Comparison of ENCODE assay signal across 18 cellular contexts in the genomic region with DNA sequence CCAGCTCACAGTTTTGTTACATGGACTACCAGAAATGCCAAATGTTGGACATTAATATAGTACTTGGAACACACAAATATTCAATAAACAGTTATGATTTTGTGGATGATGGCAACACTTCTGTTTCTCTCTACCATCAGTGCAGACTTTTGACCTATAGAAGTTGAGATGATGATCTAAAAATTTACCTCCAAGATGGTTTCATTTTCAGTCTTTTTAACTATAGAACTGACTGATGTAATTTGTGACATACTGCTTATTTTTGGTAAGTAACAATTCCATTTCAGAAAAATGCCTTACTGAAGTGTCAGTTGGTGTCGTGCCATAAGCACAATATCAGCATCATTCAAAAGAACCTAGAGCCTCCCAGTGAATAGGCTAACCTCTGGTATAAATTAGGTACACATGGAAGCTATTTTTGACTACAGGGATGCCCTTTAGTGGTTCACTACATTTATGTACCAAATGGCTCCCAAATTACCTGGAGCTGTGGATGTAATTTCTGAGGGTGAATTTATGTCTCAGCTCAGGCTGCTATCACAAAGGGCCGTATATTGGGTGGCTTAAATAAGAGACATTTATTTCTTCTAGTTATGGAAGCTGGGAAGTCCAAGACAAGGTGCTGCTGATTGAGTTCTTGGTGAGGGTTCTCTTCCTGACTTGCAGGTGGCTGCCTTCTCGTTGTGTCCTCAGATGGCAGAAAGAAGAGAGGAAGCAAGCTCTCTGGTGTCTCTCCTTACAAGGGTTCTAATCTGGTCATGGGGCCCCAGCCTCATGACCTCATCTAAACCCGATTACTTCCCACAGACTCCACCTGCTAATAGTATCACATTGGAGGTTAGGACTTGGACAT.
DNase-seq lines count a peak whose midpoint lies in the region; ATAC-seq and TF ChIP-seq lines count a peak whose summit lies in the region.
"Had no signal": no experiment of that assay in that cellular context is flagged by ENCODE, and none has a peak within 500 bp of the region (broad histone marks: within the 10 kb centered on the region; RNA-seq: fewer than 3 reads in every experiment).

No MANE protein-coding gene starts in this region.

- H3K36me3 ChIP-seq in KMS-11 (ENCODE audit: insufficient read depth): no peaks in the 10 kb centered on the region
- H3K36me3 ChIP-seq: brain microvascular endothelial cell, pancreas, thoracic aorta had no signal

- peaks cover 51% of the 10 kb centered on the region for H3K4me1 Mint-ChIP-seq in activated T-cell treated with anti-CD3 and anti-CD28 coated beads, Interleukin-2, amount 50 U/mL, for 72 hours (ENCODE audit: low read depth)
- H3K4me1 Mint-ChIP-seq in HFFc6 (ENCODE audit: low read depth): peaks cover 49% of the 10 kb centered on the region
- H3K4me1 Mint-ChIP-seq in stimulated activated effector memory CD8-positive, alpha-beta T cell treated with anti-CD3 and anti-CD28 coated beads, Interleukin-12 subunit alpha, Interleukin-12 subunit beta, amount 100 ng/mL, for 72 hours: no peaks in the 10 kb centered on the region
- peaks cover 5 to 15% (median 11%) of the 10 kb centered on the region in 3 donors for H3K4me1 Mint-ChIP-seq in T-cell

- no peaks in the 10 kb centered on the region for H3K79me2 ChIP-seq in KMS-11 (ENCODE audit: insufficient read depth, low read depth)

- peak overlapping the region; percentile 17; the same call in 1 of the 2 replicates for H2AFZ ChIP-seq in KMS-11 (ENCODE audit: low read depth)

- H3K4me2 ChIP-seq in KMS-11: peak overlapping the region; percentile 70

- POLR2A ChIA-PET in T-cell (lab: Charles Lee): no interaction called here

- peak; percentile 56 to 60 for ATAC-seq in activated T-cell treated with anti-CD3 and anti-CD28 coated beads, Interleukin-2, amount 50 U/mL, for 72 hours (replicated peaks in 1 of 2)
- ATAC-seq in stimulated activated effector memory CD8-positive, alpha-beta T cell treated with anti-CD3 and anti-CD28 coated beads, Interleukin-12 subunit alpha, Interleukin-12 subunit beta, amount 100 ng/mL, for 72 hours: peak; percentile 31
- ATAC-seq in T-cell (replicated peaks in 1 of 4): no peak
- ATAC-seq: HCT116, mucosa of descending colon, pancreas, T-helper 17 cell had no signal

- peaks cover 62% of the 10 kb centered on the region for H3K4me1 ChIP-seq in KMS-11 (ENCODE audit: low read depth, poor library complexity, severe bottlenecking)
- H3K4me1 ChIP-seq: pancreas had no signal

- H4K20me1 ChIP-seq in KMS-11 (ENCODE audit: insufficient read depth): no peaks in the 10 kb centered on the region

- CTCF ChIA-PET in T-cell (lab: Charles Lee): interaction anchor here (0.7 to 1.4 kb wide), 2 partner anchors 113 to 202 kb away, joined by 3 to 4 read pairs; no protein-coding TSS in a partner anchor

- DNase-seq in activated T-cell treated with anti-CD3 and anti-CD28 coated beads, Interleukin-2, amount 50 U/mL, for 72 hours: no peak
- no peak for DNase-seq in activated T-cell treated with anti-CD3 and anti-CD28 coated beads, Interleukin-2, amount 50 U/mL, for 1 hour
- DNase-seq in HFFc6 (no peak), T-cell (no peak), NCI-H774 (lab: John Stamatoyannopoulos, UW) (no peak)
- DNase-seq in stimulated activated effector memory CD8-positive, alpha-beta T cell treated with anti-CD3 and anti-CD28 coated beads, Interleukin-12 subunit alpha, Interleukin-12 subunit beta, amount 100 ng/mL, for 72 hours (ENCODE audit: low spot score in 2 of 2): no peak
- no peak for DNase-seq in NK-92 treated with Interleukin-12 subunit alpha and Interleukin-12 subunit beta, amount 100 ng/mL, for 24 hours (lab: John Stamatoyannopoulos, UW)
- DNase-seq: activated CD4-positive, alpha-beta T cell treated with anti-CD3 and anti-CD28 coated beads, Interleukin-2, amount 10 ng/mL, durations not matched to agents 7 days and 5 days; activated effector memory CD4-positive, alpha-beta T cell treated with Interleukin-2 at 50 U/mL for 16 hours; brain microvascular endothelial cell; islet precursor cell; KBM-7; mucosa of descending colon; pancreas; T-helper 17 cell had no signal

- no peaks in the 10 kb centered on the region for H3K27me3 Mint-ChIP-seq in activated T-cell treated with anti-CD3 and anti-CD28 coated beads, Interleukin-2, amount 50 U/mL, for 72 hours (ENCODE audit: low read depth)
- H3K27me3 Mint-ChIP-seq in HFFc6 (ENCODE audit: insufficient read depth) (no peaks in the 10 kb centered on the region; the same call in 1 of the 2 replicates), T-cell (no peaks in the 10 kb centered on the region)
- H3K27me3 Mint-ChIP-seq: activated CD4-positive, alpha-beta T cell treated with anti-CD3 and anti-CD28 coated beads, Interleukin-2, amount 10 ng/mL, durations not matched to agents 7 days and 5 days; T-helper 17 cell had no signal

- H3K27ac Mint-ChIP-seq in activated T-cell treated with anti-CD3 and anti-CD28 coated beads, Interleukin-2, amount 50 U/mL, for 72 hours: peak overlapping the region; percentile 47
- peak overlapping the region; percentile 25; the same call in 1 of the 2 replicates for H3K27ac Mint-ChIP-seq in HFFc6
- H3K27ac Mint-ChIP-seq in stimulated activated effector memory CD8-positive, alpha-beta T cell treated with anti-CD3 and anti-CD28 coated beads, Interleukin-12 subunit alpha, Interleukin-12 subunit beta, amount 100 ng/mL, for 72 hours: peak overlapping the region; percentile 41
- H3K27ac Mint-ChIP-seq in T-cell: peak overlapping the region in 1 of 2 donors; percentile 5
- H3K27ac Mint-ChIP-seq: activated CD4-positive, alpha-beta T cell treated with anti-CD3 and anti-CD28 coated beads, Interleukin-2, amount 10 ng/mL, durations not matched to agents 7 days and 5 days; T-helper 17 cell had no signal

- peak overlapping the region; percentile 22 for H3K27ac ChIP-seq in KMS-11
- H3K27ac ChIP-seq: brain microvascular endothelial cell, pancreas, thoracic aorta had no signal

- peaks cover 4 to 10% of the 10 kb centered on the region in 2 donors for H3K9me3 Mint-ChIP-seq in activated T-cell treated with anti-CD3 and anti-CD28 coated beads, Interleukin-2, amount 50 U/mL, for 72 hours
- H3K9me3 Mint-ChIP-seq in HFFc6 (peaks cover 5% of the 10 kb centered on the region), T-cell (peaks cover 0 to 6% (median 5%) of the 10 kb centered on the region in 3 donors)
- peaks cover 4% of the 10 kb centered on the region for H3K9me3 Mint-ChIP-seq in stimulated activated effector memory CD8-positive, alpha-beta T cell treated with anti-CD3 and anti-CD28 coated beads, Interleukin-12 subunit alpha, Interleukin-12 subunit beta, amount 100 ng/mL, for 72 hours

- H3K36me3 Mint-ChIP-seq in activated T-cell treated with anti-CD3 and anti-CD28 coated beads, Interleukin-2, amount 50 U/mL, for 72 hours (ENCODE audit: insufficient read depth in 2 of 2): peaks cover 9 to 25% of the 10 kb centered on the region in 2 donors
- H3K36me3 Mint-ChIP-seq in HFFc6 (ENCODE audit: low read depth): peaks cover 39% of the 10 kb centered on the region
- peaks cover 6% of the 10 kb centered on the region for H3K36me3 Mint-ChIP-seq in stimulated activated effector memory CD8-positive, alpha-beta T cell treated with anti-CD3 and anti-CD28 coated beads, Interleukin-12 subunit alpha, Interleukin-12 subunit beta, amount 100 ng/mL, for 72 hours
- H3K36me3 Mint-ChIP-seq in T-cell: peaks cover 8% of the 10 kb centered on the region

- no peak overlapping the region; the same call in 1 of the 2 replicates for H3K9ac ChIP-seq in KMS-11

- peak overlapping the region in 1 of 2 donors; percentile 42 for H3K4me3 Mint-ChIP-seq in activated T-cell treated with anti-CD3 and anti-CD28 coated beads, Interleukin-2, amount 50 U/mL, for 72 hours
- no peak overlapping the region for H3K4me3 Mint-ChIP-seq in HFFc6
- no peak overlapping the region for H3K4me3 Mint-ChIP-seq in stimulated activated effector memory CD8-positive, alpha-beta T cell treated with anti-CD3 and anti-CD28 coated beads, Interleukin-12 subunit alpha, Interleukin-12 subunit beta, amount 100 ng/mL, for 72 hours
- no peak overlapping the region for H3K4me3 Mint-ChIP-seq in T-cell
- H3K4me3 Mint-ChIP-seq: activated CD4-positive, alpha-beta T cell treated with anti-CD3 and anti-CD28 coated beads, Interleukin-2, amount 10 ng/mL, durations not matched to agents 7 days and 5 days; T-helper 17 cell had no signal

- no peak overlapping the region for H3K4me3 ChIP-seq in KMS-11 (IDR thresholded peaks at IDR 0.05; ENCODE audit: insufficient read depth, low read depth, low read length)
- H3K4me3 ChIP-seq: mucosa of descending colon, pancreas, thoracic aorta had no signal

- TF ChIP-seq CTCF in HFFc6 (IDR thresholded peaks at IDR 0.05) (no peak), KMS-11 (conservative IDR thresholded peaks at IDR 0.05; ENCODE audit: low read depth, low read length) (0 out of 2 replicates have a peak, but pooled peaks have one; percentile 14)

- no peaks in the 10 kb centered on the region for H3K27me3 ChIP-seq in KMS-11 (ENCODE audit: insufficient read depth, low read depth)
- H3K27me3 ChIP-seq: brain microvascular endothelial cell, pancreas had no signal

Comparison
In these comparisons a context has a peak if more than half of its experiments do, and no peak if none do; other contexts are left out.
1. ATAC-seq: peak in activated T-cell treated with anti-CD3 and anti-CD28 coated beads, Interleukin-2, amount 50 U/mL, for 72 hours (2 of 2) and stimulated activated effector memory CD8-positive, alpha-beta T cell treated with anti-CD3 and anti-CD28 coated beads, Interleukin-12 subunit alpha, Interleukin-12 subunit beta, amount 100 ng/mL, for 72 hours (single experiment); none in T-cell (0 of 4).